In genomic region chr6:78835817-78836216, GRCh38 we compare ENCODE assay signal across 10 cellular contexts. TPM values are rescaled to one million over a fixed set of nuclear protein-coding genes. Genes with fewer than 3 reads are reported as not detected.
DNase-seq lines count a peak whose midpoint lies in the region; ATAC-seq and TF ChIP-seq lines count a peak whose summit lies in the region.
"Had no signal": no experiment of that assay in that cellular context is flagged by ENCODE, and none has a peak within 500 bp of the region (broad histone marks: within the 10 kb centered on the region; RNA-seq: fewer than 3 reads in every experiment).

No MANE protein-coding gene starts in this region.

- intact Hi-C loops in Panc1 (cut with micrococcal nuclease; ENCODE audit: unreplicated experiment) (no loop called here), gastrocnemius medialis (cut with DNase I; ENCODE audit: low total_unique reads) (no loop called here)

- H3F3A ChIP-seq in GM23248 (ENCODE audit: insufficient read depth): no peaks in the 10 kb centered on the region

- no peak for ATAC-seq in Panc1
- ATAC-seq in HG02870 (IDR thresholded peaks at IDR 0.05; ENCODE audit: unreplicated experiment): no peak
- no peak for ATAC-seq in gastrocnemius medialis

- TF ChIP-seq POLR2A in gastrocnemius medialis (IDR thresholded peaks at IDR 0.05): no peak

- H3K9ac ChIP-seq in GM23248: no peak overlapping the region

- H3K36me3 ChIP-seq in GM23248 (ENCODE audit: low read depth): no peaks in the 10 kb centered on the region
- H3K36me3 ChIP-seq in Panc1 (ENCODE audit: control insufficient read depth, insufficient read depth, low read length): no peaks in the 10 kb centered on the region
- no peaks in the 10 kb centered on the region for H3K36me3 ChIP-seq in gastrocnemius medialis

- H2AFZ ChIP-seq in GM23248: no peak overlapping the region

- BruUV-seq in Panc1 (replicated peaks; lab: Mats Ljungman, UMichigan): no TSS peak

- CTCF ChIA-PET in Panc1 (lab: Charles Lee): no interaction called here

- no peaks in the 10 kb centered on the region for H3K79me2 ChIP-seq in GM23248 (ENCODE audit: insufficient read depth)

- POLR2A ChIA-PET in Panc1 (lab: Charles Lee): interaction anchor here (0.5 kb wide), 1 partner anchor 1097 kb away, joined by 7 read pairs; no protein-coding TSS in a partner anchor

- H3K27me3 ChIP-seq in GM23248 (replicated peaks; ENCODE audit: insufficient read depth): no peaks in the 10 kb centered on the region
- 0 out of 2 replicates have a peak, but pooled peaks cover 5% of the 10 kb centered on the region for H3K27me3 ChIP-seq in Panc1 (ENCODE audit: control insufficient read depth, insufficient read depth, low read length)
- no peaks in the 10 kb centered on the region for H3K27me3 ChIP-seq in gastrocnemius medialis

- in situ Hi-C loops in GM23248 (cut with MboI): no loop called here
- in situ Hi-C loops in Panc1 (cut with HindIII; ENCODE audit: low pct_unique_long_range_greater_than_20kb, low sequenced_read_pairs): no loop called here
- in situ Hi-C loops in gastrocnemius medialis (cut with MboI; ENCODE audit: low sequenced_read_pairs in 4 of 4): no loop called here

- peak; percentile 26 for DNase-seq in GM23248
- DNase-seq in Panc1 (ENCODE audit: low read depth, low spot score): no peak
- DNase-seq in fibroblast of the aortic adventitia (ENCODE audit: low read depth): peak; percentile 30
- DNase-seq in T-helper 1 cell: no peak
- no peak for DNase-seq in gastrocnemius medialis
- no peak for DNase-seq in T-helper 2 cell
- DNase-seq: activated effector memory CD4-positive, alpha-beta T cell treated with Interleukin-2 at 50 U/mL for 16 hours had no signal

- no peak overlapping the region for H3K4me3 ChIP-seq in GM23248
- no peak overlapping the region for H3K4me3 ChIP-seq in Panc1 (ENCODE audit: low read depth in 2 of 2, low read length in 2 of 2)
- H3K4me3 ChIP-seq in fibroblast of the aortic adventitia (ENCODE audit: low read depth, low read length): no peak overlapping the region
- H3K4me3 ChIP-seq in gastrocnemius medialis: no peak overlapping the region

- H3K27ac ChIP-seq in 22Rv1 (no peak overlapping the region), GM23248 (no peak overlapping the region), Panc1 (ENCODE audit: low read length) (no peak overlapping the region), gastrocnemius medialis (no peak overlapping the region)
- H3K27ac ChIP-seq: epithelial cell of prostate had no signal

- no peaks in the 10 kb centered on the region for H3K9me3 ChIP-seq in GM23248 (ENCODE audit: low read depth)
- H3K9me3 ChIP-seq in Panc1 (ENCODE audit: control insufficient read depth, insufficient read depth, low read depth, low read length): no peaks in the 10 kb centered on the region
- no peaks in the 10 kb centered on the region for H3K9me3 ChIP-seq in gastrocnemius medialis

- H4K20me1 ChIP-seq in GM23248 (ENCODE audit: insufficient read depth): no peaks in the 10 kb centered on the region

- TF ChIP-seq CTCF in 22Rv1 (IDR thresholded peaks at IDR 0.05) (0 out of 2 replicates have a peak, but pooled peaks have one; percentile 14), Panc1 (IDR thresholded peaks at IDR 0.05) (peak; percentile 18; the same call in 1 of the 2 replicates), fibroblast of the aortic adventitia (IDR thresholded peaks at IDR 0.05; ENCODE audit: insufficient read depth, low read length) (no peak), gastrocnemius medialis (IDR thresholded peaks at IDR 0.05 in 4 of 5, conservative IDR thresholded peaks at IDR 0.05 in 1 of 5) (no peak)

- H3K9me2 ChIP-seq in GM23248 (ENCODE audit: insufficient read depth): no peaks in the 10 kb centered on the region

- H3K4me2 ChIP-seq in GM23248 (ENCODE audit: unreplicated experiment): no peak overlapping the region

- H3K4me1 ChIP-seq in GM23248 (ENCODE audit: insufficient read depth): no peaks in the 10 kb centered on the region
- H3K4me1 ChIP-seq in Panc1 (ENCODE audit: control insufficient read depth, insufficient read depth, low read length): no peaks in the 10 kb centered on the region
- no peaks in the 10 kb centered on the region for H3K4me1 ChIP-seq in gastrocnemius medialis

RNA-seq across cellular contexts. Expression of gene IRAK1BP1, which starts 31.5 kb away (rescaled TPM):
- 4.2 and 4.6 TPM in 2 replicates for total RNA-seq in GM23248 (2014; rRNA removed; shearing (Covaris generic))
- 2.0 TPM in 2 replicates for polyA plus RNA-seq in GM23248 (2016; fragmentation: Nextera tagmentation; extraction: Ambion mirVana)
- total RNA-seq in Panc1 (2021; ENCODE audit: unreplicated experiment) (2.2 TPM), fibroblast of the aortic adventitia (ENCODE audit: low replicate concordance) (6.5 and 7.9 TPM in 2 replicates), gastrocnemius medialis (1 to 10 TPM in 2 of 4 donors, under 1 TPM in 2; 0.75 to 1.8 (median 1.0) TPM)
- polyA plus RNA-seq in Panc1 (2012; ENCODE audit: insufficient read length): 3.4 TPM

Comparison
In these comparisons a context has a peak if more than half of its experiments do, and no peak if none do; other contexts are left out.
1. CTCF ChIP-seq: peak in 22Rv1 (single experiment) and Panc1 (single experiment); none in fibroblast of the aortic adventitia (single experiment) and gastrocnemius medialis (0 of 5).
2. DNase-seq: peak in GM23248 (single experiment) and fibroblast of the aortic adventitia (single experiment); none in Panc1 (single experiment), T-helper 1 cell (0 of 5), gastrocnemius medialis (0 of 2) and T-helper 2 cell (0 of 5).